Comparison of ENCODE assay signal across 1 cellular context in the genomic region with DNA sequence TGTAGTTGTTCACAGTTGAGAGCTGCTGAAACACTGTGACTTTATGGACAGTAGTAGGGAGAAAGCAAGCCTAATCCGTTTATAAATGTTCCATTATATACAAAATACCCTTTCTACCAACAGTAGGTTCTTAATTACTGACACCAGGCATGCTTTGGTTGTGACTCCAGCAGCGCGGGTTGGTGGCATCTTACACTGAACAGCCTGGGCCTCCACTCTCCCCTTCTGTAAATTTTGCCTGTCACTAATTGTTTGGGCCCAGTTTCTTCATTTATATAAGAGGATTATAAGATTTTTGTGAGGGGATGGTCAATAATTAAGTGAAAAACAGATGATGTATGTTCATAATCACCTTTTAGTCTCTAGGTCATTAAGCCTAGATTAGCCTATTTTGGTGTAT.
TF ChIP-seq lines count a peak whose summit lies in the region.

No MANE protein-coding gene starts in this region.

TF ChIP-seq in WTC11, 78 proteins besides CTCF, POLR2A, EP300 and RAD21 (continued from another document):
- TF ChIP-seq OVOL2 (CRISPR knock-in tag; IDR thresholded peaks at IDR 0.05; ENCODE audit: borderline replicate concordance): no peak
